In genomic region chr2:159714586-159714930, GRCh38 we compare ENCODE assay signal across 11 cellular contexts. TPM values are rescaled to one million over a fixed set of nuclear protein-coding genes. Genes with fewer than 3 reads are reported as not detected.
DNase-seq lines count a peak whose midpoint lies in the region; ATAC-seq, FAIRE-seq and TF ChIP-seq lines count a peak whose summit lies in the region.
"Had no signal": no experiment of that assay in that cellular context is flagged by ENCODE, and none has a peak within 500 bp of the region (broad histone marks: within the 10 kb centered on the region; RNA-seq: fewer than 3 reads in every experiment).

No MANE protein-coding gene starts in this region.

- FAIRE-seq in A549 (lab: Jason Lieb, UNC) = no peak

- H3F3A ChIP-seq in GM23338 (replicated peaks; ENCODE audit: low read depth) = no peaks in the 10 kb centered on the region

- no peaks in the 10 kb centered on the region; the same call in 2 of the 3 replicates for H3K9me3 Mint-ChIP-seq in GM23338
- H3K9me3 Mint-ChIP-seq in activated T-helper 17 cell treated with anti-CD3 and anti-CD28 coated beads, Interleukin-2, amount 50 U/mL, for 72 hours = no peaks in the 10 kb centered on the region

- no peaks in the 10 kb centered on the region for H3K9me2 ChIP-seq in GM23338 (ENCODE audit: insufficient read depth)

- CTCF ChIA-PET in A549 (lab: Yijun Ruan, JAX) = interaction anchor here (0.6 kb wide), 1 partner anchor 192 kb away, joined by 3 read pairs; no protein-coding TSS in a partner anchor

- TF ChIP-seq EP300 in A549 (IDR thresholded peaks at IDR 0.05) = no peak

- H3K36me3 ChIP-seq in GM23338 (ENCODE audit: insufficient read depth) (no peaks in the 10 kb centered on the region; the same call in 1 of the 2 replicates), iPS-20b (ENCODE audit: insufficient read depth, low read depth, low read length) (peaks cover 44% of the 10 kb centered on the region)

- peaks cover 53% of the 10 kb centered on the region for H4K20me1 ChIP-seq in GM23338 (replicated peaks; ENCODE audit: insufficient read depth)

- no peak for TF ChIP-seq POLR2A in A549 (IDR thresholded peaks at IDR 0.05; ENCODE audit: low read length)

- 88% methylated on average over 8 of the region's 8 CpGs for WGBS in A549 (ENCODE audit: missing lambda C conversion rate)

- POLR2A ChIA-PET in A549 (lab: Yijun Ruan, JAX) = no interaction called here

- peaks cover 42% of the 10 kb centered on the region for H3K4me1 Mint-ChIP-seq in GM23338
- H3K4me1 Mint-ChIP-seq in activated T-helper 17 cell treated with anti-CD3 and anti-CD28 coated beads, Interleukin-2, amount 50 U/mL, for 72 hours = peaks cover 22% of the 10 kb centered on the region

- TF ChIP-seq CTCF in A549 (IDR thresholded peaks at IDR 0.05) = no peak
- TF ChIP-seq CTCF in GM23338 (conservative IDR thresholded peaks at IDR 0.05; ENCODE audit: low read depth in 2 of 2) = no peak

- no peak for DNase-seq in A549 (ENCODE audit: low read depth in 1 of 2, low spot score in 1 of 2)
- no peak for DNase-seq in GM23338 (ENCODE audit: low spot score)
- no peak for DNase-seq in foreskin melanocyte
- DNase-seq in mucosa of gallbladder (ENCODE audit: low spot score) = no peak
- DNase-seq: cerebellar nuclear complex, DMS 273 treated with DMSO at 0.1 percent for 48 hours, midbrain had no signal

- TF ChIP-seq RAD21 in A549 (conservative IDR thresholded peaks at IDR 0.05 in 1 of 2, IDR thresholded peaks at IDR 0.05 in 1 of 2) = no peak

- no peak overlapping the region for H2AFZ ChIP-seq in GM23338

- H3K4me1 ChIP-seq in A549 (peaks cover 34% of the 10 kb centered on the region), GM23338 (ENCODE audit: insufficient read depth) (peaks cover 21% of the 10 kb centered on the region; the same call in 1 of the 2 replicates), iPS-20b (ENCODE audit: insufficient read depth, low read length) (peaks cover 7% of the 10 kb centered on the region)

- peak overlapping the region; percentile 100; the same call in 1 of the 2 replicates for H3K9ac ChIP-seq in iPS-20b (ENCODE audit: low read depth, low read length)

- H3K36me3 Mint-ChIP-seq in GM23338 (ENCODE audit: low read depth) = peaks cover 53% of the 10 kb centered on the region
- H3K36me3 Mint-ChIP-seq in activated T-helper 17 cell treated with anti-CD3 and anti-CD28 coated beads, Interleukin-2, amount 50 U/mL, for 72 hours (ENCODE audit: low read depth) = peaks cover 85% of the 10 kb centered on the region

- H3K27ac ChIP-seq in A549 = peak overlapping the region in 1 of 2 experiments; percentile 47; a peak in 2 of 6 replicates
- 0 out of 2 replicates have a peak overlapping the region, but pooled peaks have one; percentile 23 for H3K27ac ChIP-seq in GM23338 (ENCODE audit: low read depth)
- H3K27ac ChIP-seq in iPS-20b (ENCODE audit: low read length) = no peak overlapping the region

- H3K79me2 ChIP-seq in GM23338 (replicated peaks; ENCODE audit: insufficient read depth) = peaks cover 77% of the 10 kb centered on the region

- peak overlapping the region; percentile 99 for H3K4me3 Mint-ChIP-seq in GM23338
- peak overlapping the region; percentile 91 for H3K4me3 Mint-ChIP-seq in activated T-helper 17 cell treated with anti-CD3 and anti-CD28 coated beads, Interleukin-2, amount 50 U/mL, for 72 hours

- H3K9me3 ChIP-seq in A549 (no peaks in the 10 kb centered on the region), iPS-20b (ENCODE audit: insufficient read depth, low read depth, low read length) (no peaks in the 10 kb centered on the region)

- H3K27me3 ChIP-seq in GM23338 (ENCODE audit: insufficient read depth) (no peaks in the 10 kb centered on the region), iPS-20b (ENCODE audit: insufficient read depth, low read length) (no peaks in the 10 kb centered on the region)

- no peak for ATAC-seq in A549
- no peak for ATAC-seq in GM23338
- no peak for ATAC-seq in activated T-helper 17 cell treated with anti-CD3 and anti-CD28 coated beads, Interleukin-2, amount 50 U/mL, for 72 hours (replicated peaks)
- ATAC-seq in GM18909 (IDR thresholded peaks at IDR 0.05; ENCODE audit: poor library complexity, unreplicated experiment) = no peak
- no peak for ATAC-seq in HG02571 (IDR thresholded peaks at IDR 0.05; ENCODE audit: unreplicated experiment)

- peak overlapping the region; percentile 82 for H3K4me2 ChIP-seq in A549
- peak overlapping the region; percentile 98; the same call in 1 of the 2 replicates for H3K4me2 ChIP-seq in GM23338

- peak overlapping the region; percentile 91; the same call in 1 of the 3 replicates for H3K4me3 ChIP-seq in A549
- H3K4me3 ChIP-seq in GM23338 = peak overlapping the region; percentile 95
- peak overlapping the region; percentile 91 for H3K4me3 ChIP-seq in iPS-20b (ENCODE audit: low read length)

- peaks cover 8% of the 10 kb centered on the region for H3K27me3 Mint-ChIP-seq in GM23338 (ENCODE audit: insufficient read depth, low read depth, poor library complexity)
- no peaks in the 10 kb centered on the region for H3K27me3 Mint-ChIP-seq in activated T-helper 17 cell treated with anti-CD3 and anti-CD28 coated beads, Interleukin-2, amount 50 U/mL, for 72 hours

- H3K27ac Mint-ChIP-seq in GM23338 = peak overlapping the region; percentile 44; the same call in 1 of the 2 replicates
- H3K27ac Mint-ChIP-seq in activated T-helper 17 cell treated with anti-CD3 and anti-CD28 coated beads, Interleukin-2, amount 50 U/mL, for 72 hours = peak overlapping the region; percentile 100

TF ChIP-seq in A549, 52 proteins besides CTCF, POLR2A, EP300 and RAD21:
- TF ChIP-seq, protein P1, sequence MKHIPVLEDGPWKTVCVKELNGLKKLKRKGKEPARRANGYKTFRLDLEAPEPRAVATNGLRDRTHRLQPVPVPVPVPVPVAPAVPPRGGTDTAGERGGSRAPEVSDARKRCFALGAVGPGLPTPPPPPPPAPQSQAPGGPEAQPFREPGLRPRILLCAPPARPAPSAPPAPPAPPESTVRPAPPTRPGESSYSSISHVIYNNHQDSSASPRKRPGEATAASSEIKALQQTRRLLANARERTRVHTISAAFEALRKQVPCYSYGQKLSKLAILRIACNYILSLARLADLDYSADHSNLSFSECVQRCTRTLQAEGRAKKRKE (CRISPR knock-in tag; IDR thresholded peaks at IDR 0.05; ENCODE audit: low read depth) = no peak
- TF ChIP-seq SMC3 (IDR thresholded peaks at IDR 0.05) = no peak
- TF ChIP-seq FOXS1 (CRISPR knock-in tag; IDR thresholded peaks at IDR 0.05) = no peak
- no peak for TF ChIP-seq PHF8 (IDR thresholded peaks at IDR 0.05; ENCODE audit: borderline replicate concordance, low read depth)
- no peak for TF ChIP-seq CBX8 (IDR thresholded peaks at IDR 0.05)
- no peak for TF ChIP-seq SREBF2 (IDR thresholded peaks at IDR 0.05)

TF ChIP-seq in GM23338, 12 proteins besides CTCF, POLR2A, EP300 and RAD21 (continues in another document):
- TF ChIP-seq ZNF331 (CRISPR knock-in tag; IDR thresholded peaks at IDR 0.05; ENCODE audit: low read depth) (no peak), CREB1 (CRISPR knock-in tag; IDR thresholded peaks at IDR 0.05; ENCODE audit: low read depth) (no peak), EZH2 (IDR thresholded peaks at IDR 0.05; ENCODE audit: low read depth, unreplicated experiment) (no peak), JUNB (IDR thresholded peaks at IDR 0.05; ENCODE audit: unreplicated experiment) (no peak), STAT1 (IDR thresholded peaks at IDR 0.05; ENCODE audit: unreplicated experiment) (no peak), EZH2phosphoT487 (IDR thresholded peaks at IDR 0.05; ENCODE audit: unreplicated experiment) (no peak)
- TF ChIP-seq, protein P2, sequence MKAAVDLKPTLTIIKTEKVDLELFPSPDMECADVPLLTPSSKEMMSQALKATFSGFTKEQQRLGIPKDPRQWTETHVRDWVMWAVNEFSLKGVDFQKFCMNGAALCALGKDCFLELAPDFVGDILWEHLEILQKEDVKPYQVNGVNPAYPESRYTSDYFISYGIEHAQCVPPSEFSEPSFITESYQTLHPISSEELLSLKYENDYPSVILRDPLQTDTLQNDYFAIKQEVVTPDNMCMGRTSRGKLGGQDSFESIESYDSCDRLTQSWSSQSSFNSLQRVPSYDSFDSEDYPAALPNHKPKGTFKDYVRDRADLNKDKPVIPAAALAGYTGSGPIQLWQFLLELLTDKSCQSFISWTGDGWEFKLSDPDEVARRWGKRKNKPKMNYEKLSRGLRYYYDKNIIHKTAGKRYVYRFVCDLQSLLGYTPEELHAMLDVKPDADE (IDR thresholded peaks at IDR 0.05) = no peak

RNA-seq across cellular contexts. Expression of gene MARCHF7, which starts 2.3 kb away (rescaled TPM):
- polyA plus RNA-seq in A549 (2011; rRNA removed) = 66.4 and 68.6 TPM in 2 replicates
- 12.5 and 14.6 TPM in 2 replicates for polyA plus RNA-seq in A549 (2012; cell fraction: cytosol; rRNA removed)
- 10.8 and 14.8 TPM in 2 replicates for polyA plus RNA-seq in A549 (2012; cell fraction: nucleus; rRNA removed)
- 64.3 to 70.7 TPM (median 65.3 TPM) in 3 replicates for polyA plus RNA-seq in A549 (2017; fragmentation: RNase III; extraction: RNeasy Plus Mini Kit Qiagen cat#74134 plus additional on column Dnase treatment)
- polyA minus RNA-seq in A549 (2011; rRNA and poly(A)+ RNA removed) = 33.5 and 33.8 TPM in 2 replicates
- total RNA-seq in GM23338 (2014; rRNA removed; shearing (Covaris generic)) = 142 and 170 TPM in 2 replicates
- 74.2 and 101 TPM in 2 replicates for polyA plus RNA-seq in GM23338 (2016; fragmentation: Nextera tagmentation; extraction: Ambion mirVana)
- 10 to 100 TPM; 69.6 to 71.0 TPM for total RNA-seq in activated T-helper 17 cell treated with anti-CD3 and anti-CD28 coated beads, Interleukin-2, amount 50 U/mL, for 72 hours
- total RNA-seq in mucosa of gallbladder = 57.1 TPM
